ENCODE assay signal across 30 cellular contexts in the genomic region with DNA sequence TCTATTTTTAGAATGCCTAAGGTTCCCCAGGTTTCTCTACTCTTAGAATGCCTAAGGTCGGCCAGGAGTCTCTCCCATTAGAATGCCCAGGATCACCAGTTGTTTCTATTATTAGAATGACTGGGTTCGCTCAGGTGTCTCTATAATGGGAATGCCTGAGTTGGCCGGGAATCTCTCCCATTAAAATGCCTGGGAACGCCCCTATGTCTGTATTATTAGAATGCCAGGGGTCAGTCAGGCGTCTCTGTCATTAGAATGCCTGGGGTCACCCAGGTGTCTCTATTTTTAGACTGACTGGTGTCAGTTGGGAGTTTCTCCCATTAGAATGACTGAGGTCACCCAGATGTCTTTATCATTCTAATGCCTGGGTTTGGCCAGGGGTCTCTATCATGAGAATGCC.
"Had no signal": no experiment of that assay in that cellular context is flagged by ENCODE, and none has a peak within 500 bp of the region (broad histone marks: within the 10 kb centered on the region; RNA-seq: fewer than 3 reads in every experiment).

No MANE protein-coding gene starts in this region.

- H3K4me1 Mint-ChIP-seq: naive thymus-derived CD8-positive, alpha-beta T cell; nephron progenitor cell; neural crest cell; stimulated activated effector memory CD8-positive, alpha-beta T cell treated with anti-CD3 and anti-CD28 coated beads, Interleukin-12 subunit alpha, Interleukin-12 subunit beta, amount 100 ng/mL, for 72 hours; stimulated activated naive B cell treated with anti-CD40 and anti-IgM and Interleukin-4, amounts not matched to agents 10 μg/mL and 1 μg/mL and 100 μg/mL, for 72 hours had no signal

- H3K27ac Mint-ChIP-seq: naive thymus-derived CD8-positive, alpha-beta T cell; natural killer cell treated with Interleukin-12 subunit alpha and Interleukin-12 subunit beta and Interleukin-15 and Interleukin-18, amount 100 ng/mL, for 72 hours; nephron progenitor cell; progenitor cell of endocrine pancreas; stimulated activated effector memory CD8-positive, alpha-beta T cell treated with anti-CD3 and anti-CD28 coated beads, Interleukin-12 subunit alpha, Interleukin-12 subunit beta, amount 100 ng/mL, for 72 hours; stimulated activated naive B cell treated with anti-CD40 and anti-IgM and Interleukin-4, amounts not matched to agents 10 μg/mL and 1 μg/mL and 100 μg/mL, for 72 hours; stimulated activated naive CD8-positive, alpha-beta T cell treated with anti-CD3 and anti-CD28 coated beads, Interleukin-15, Interleukin-2, amounts not matched to agents 100 ng/mL and 50 ng/mL, for 24 hours had no signal

- H3K27ac ChIP-seq: neutrophil, ovary, parathyroid adenoma, psoas muscle, right lobe of liver, sigmoid colon, stomach, thoracic aorta, thyroid gland, tibial nerve, upper lobe of right lung, uterus had no signal

- H3K9me3 ChIP-seq: neutrophil, right lobe of liver, thyroid gland, uterus had no signal

- H3K36me3 ChIP-seq: neutrophil, ovary, right lobe of liver, sigmoid colon, stomach, thoracic aorta, thyroid gland, tibial nerve, upper lobe of right lung, uterus had no signal

- H3K27me3 Mint-ChIP-seq: naive thymus-derived CD8-positive, alpha-beta T cell; natural killer cell treated with Interleukin-12 subunit alpha and Interleukin-12 subunit beta and Interleukin-15 and Interleukin-18, amount 100 ng/mL, for 72 hours; progenitor cell of endocrine pancreas; stimulated activated naive B cell treated with anti-CD40 and anti-IgM and Interleukin-4, amounts not matched to agents 10 μg/mL and 1 μg/mL and 100 μg/mL, for 72 hours; stimulated activated naive CD8-positive, alpha-beta T cell treated with anti-CD3 and anti-CD28 coated beads, Interleukin-15, Interleukin-2, amounts not matched to agents 100 ng/mL and 50 ng/mL, for 24 hours had no signal

- H3K27me3 ChIP-seq: neutrophil, ovary, right lobe of liver, sigmoid colon, stomach, thyroid gland, tibial nerve, upper lobe of right lung, uterus had no signal

- H3K4me1 ChIP-seq: parathyroid adenoma, psoas muscle, right lobe of liver, sigmoid colon, stomach, thyroid gland, tibial nerve, upper lobe of right lung, uterus had no signal

- H3K36me3 Mint-ChIP-seq: stimulated activated effector memory CD8-positive, alpha-beta T cell treated with anti-CD3 and anti-CD28 coated beads, Interleukin-12 subunit alpha, Interleukin-12 subunit beta, amount 100 ng/mL, for 72 hours; stimulated activated naive B cell treated with anti-CD40 and anti-IgM and Interleukin-4, amounts not matched to agents 10 μg/mL and 1 μg/mL and 100 μg/mL, for 72 hours had no signal

- H3K4me3 ChIP-seq: ovary, psoas muscle, right lobe of liver, sigmoid colon, stomach, thoracic aorta, thyroid gland, tibial nerve, upper lobe of right lung, uterus had no signal

- H3K4me3 Mint-ChIP-seq: naive thymus-derived CD8-positive, alpha-beta T cell; natural killer cell treated with Interleukin-12 subunit alpha and Interleukin-12 subunit beta and Interleukin-15 and Interleukin-18, amount 100 ng/mL, for 72 hours; nephron progenitor cell; neural crest cell; stimulated activated effector memory CD8-positive, alpha-beta T cell treated with anti-CD3 and anti-CD28 coated beads, Interleukin-12 subunit alpha, Interleukin-12 subunit beta, amount 100 ng/mL, for 72 hours; stimulated activated naive B cell treated with anti-CD40 and anti-IgM and Interleukin-4, amounts not matched to agents 10 μg/mL and 1 μg/mL and 100 μg/mL, for 72 hours; stimulated activated naive CD8-positive, alpha-beta T cell treated with anti-CD3 and anti-CD28 coated beads, Interleukin-15, Interleukin-2, amounts not matched to agents 100 ng/mL and 50 ng/mL, for 24 hours had no signal

- ATAC-seq: naive thymus-derived CD8-positive, alpha-beta T cell; natural killer cell treated with Interleukin-12 subunit alpha and Interleukin-12 subunit beta and Interleukin-15 and Interleukin-18, amount 100 ng/mL, for 72 hours; right cardiac atrium; right lobe of liver; stimulated activated effector memory CD8-positive, alpha-beta T cell treated with anti-CD3 and anti-CD28 coated beads, Interleukin-12 subunit alpha, Interleukin-12 subunit beta, amount 100 ng/mL, for 72 hours; stimulated activated naive B cell treated with anti-CD40 and anti-IgM and Interleukin-4, amounts not matched to agents 10 μg/mL and 1 μg/mL and 100 μg/mL, for 72 hours; upper lobe of right lung had no signal

- DNase-seq: naive thymus-derived CD8-positive, alpha-beta T cell; nephron progenitor cell; nucleus accumbens; ovary; posterior cingulate gyrus; psoas muscle; right cardiac atrium; right lobe of liver; sigmoid colon; small intestine; stimulated activated CD4-positive, alpha-beta T cell treated with anti-CD3 and anti-CD28 coated beads, Interleukin-15, amount 100 ng/mL, for 24 hours; stimulated activated CD4-positive, alpha-beta T cell treated with anti-CD3 and anti-CD28 coated beads, Interleukin-2, amount 100 ng/mL, for 24 hours; stimulated activated CD4-positive, alpha-beta T cell treated with anti-CD3 and anti-CD28 coated beads, Interleukin-2, amount 100 ng/mL, for 48 hours; stimulated activated CD4-positive, alpha-beta T cell treated with anti-CD3 and anti-CD28 coated beads, Interleukin-4, amount 100 ng/mL, for 24 hours; stimulated activated naive B cell treated with anti-CD40 and anti-IgM and Interleukin-4, amounts not matched to agents 10 μg/mL and 1 μg/mL and 100 μg/mL, for 72 hours; stimulated activated naive CD4-positive, alpha-beta T cell treated with Interleukin-2 at 50 U/mL for 16 hours; stomach; thyroid gland; trophoblast cell; upper lobe of right lung; uterus had no signal
